6 cellular contexts compared by ENCODE assay signal in the genomic region with DNA sequence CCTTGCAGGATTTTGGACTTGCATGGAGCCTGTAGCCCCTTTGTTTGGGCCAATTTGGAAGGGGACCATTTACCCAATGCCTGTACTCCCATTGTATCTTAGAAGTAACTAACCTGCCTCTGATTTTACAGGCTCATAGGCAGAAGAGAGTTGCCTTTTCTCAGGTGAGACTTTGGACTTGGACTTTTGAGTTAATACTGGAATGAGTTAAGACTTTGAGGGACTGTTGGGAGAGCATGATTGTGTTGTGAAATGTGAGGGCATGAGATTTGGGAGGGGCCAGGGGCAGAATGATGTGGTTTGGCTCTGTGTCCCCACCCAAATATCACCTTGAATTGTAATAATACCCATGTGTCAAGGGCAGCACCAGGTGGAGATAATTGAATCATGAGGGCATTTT.
A peak's percentile ranks its signal among the peaks of the same experiment; 100 is the strongest.
DNase-seq lines count a peak whose midpoint lies in the region; ATAC-seq and TF ChIP-seq lines count a peak whose summit lies in the region.
"Not testable (repeated sequence)": the region's sequence is repeated elsewhere in the genome, so short reads cannot be mapped to it uniquely, and the experiment has no call there.

No MANE protein-coding gene starts in this region.

- peaks cover 33% of the 10 kb centered on the region for H3K4me1 Mint-ChIP-seq in activated CD8-positive, alpha-beta T cell treated with anti-CD3 and anti-CD28 coated beads, Interleukin-2, amount 10 ng/mL, durations not matched to agents 7 days and 5 days (ENCODE audit: low read depth)
- peaks cover 60% of the 10 kb centered on the region for H3K4me1 Mint-ChIP-seq in activated T-helper 2 cell treated with anti-CD3 and anti-CD28 coated beads, Interferon-gamma antibody, Interleukin-2, Interleukin-4, amounts not matched to agents 10 μg/mL and 5 μg/mL and 100 μg/mL, durations not matched to agents 14 hours and 24 hours and 36 hours (ENCODE audit: low read depth)
- peaks cover 51% of the 10 kb centered on the region for H3K4me1 Mint-ChIP-seq in activated naive CD8-positive, alpha-beta T cell treated with anti-CD3 and anti-CD28 coated beads for 36 hours
- H3K4me1 Mint-ChIP-seq in stimulated activated naive CD8-positive, alpha-beta T cell treated with anti-CD3 and anti-CD28 coated beads, Interleukin-15, Interleukin-2, amounts not matched to agents 100 ng/mL and 50 ng/mL, for 24 hours (ENCODE audit: low read depth), result peaks cover 55% of the 10 kb centered on the region

- DNase-seq in activated CD8-positive, alpha-beta T cell treated with anti-CD3 and anti-CD28 coated beads, Interleukin-2, amount 10 ng/mL, durations not matched to agents 7 days and 5 days, result peak; percentile 12
- peak; percentile 4 for DNase-seq in activated T-helper 2 cell treated with anti-CD3 and anti-CD28 coated beads, Interferon-gamma antibody, Interleukin-2, Interleukin-4, amounts not matched to agents 10 μg/mL and 5 μg/mL and 100 μg/mL, durations not matched to agents 14 hours and 24 hours and 36 hours (ENCODE audit: low spot score)
- DNase-seq in activated naive CD8-positive, alpha-beta T cell treated with anti-CD3 and anti-CD28 coated beads for 36 hours, result not testable (repeated sequence)
- peak; percentile 15 for DNase-seq in colonic mucosa

- H3K36me3 Mint-ChIP-seq in activated CD8-positive, alpha-beta T cell treated with anti-CD3 and anti-CD28 coated beads, Interleukin-2, amount 10 ng/mL, durations not matched to agents 7 days and 5 days (ENCODE audit: low read depth), result peaks cover 14% of the 10 kb centered on the region
- peaks cover 19% of the 10 kb centered on the region for H3K36me3 Mint-ChIP-seq in activated T-helper 2 cell treated with anti-CD3 and anti-CD28 coated beads, Interferon-gamma antibody, Interleukin-2, Interleukin-4, amounts not matched to agents 10 μg/mL and 5 μg/mL and 100 μg/mL, durations not matched to agents 14 hours and 24 hours and 36 hours (ENCODE audit: low read depth)
- H3K36me3 Mint-ChIP-seq in activated naive CD8-positive, alpha-beta T cell treated with anti-CD3 and anti-CD28 coated beads for 36 hours, result peaks cover 16% of the 10 kb centered on the region
- H3K36me3 Mint-ChIP-seq in stimulated activated naive CD8-positive, alpha-beta T cell treated with anti-CD3 and anti-CD28 coated beads, Interleukin-15, Interleukin-2, amounts not matched to agents 100 ng/mL and 50 ng/mL, for 24 hours (ENCODE audit: low read depth), result not testable (repeated sequence)

- CTCF ChIA-PET in activated CD8-positive, alpha-beta T cell treated with anti-CD3 and anti-CD28 coated beads, Interleukin-2, amount 10 ng/mL, durations not matched to agents 7 days and 5 days (lab: Charles Lee), result not testable (repeated sequence)

- POLR2A ChIA-PET in activated CD8-positive, alpha-beta T cell treated with anti-CD3 and anti-CD28 coated beads, Interleukin-2, amount 10 ng/mL, durations not matched to agents 7 days and 5 days (lab: Charles Lee), result not testable (repeated sequence)

- ATAC-seq in activated CD8-positive, alpha-beta T cell treated with anti-CD3 and anti-CD28 coated beads, Interleukin-2, amount 10 ng/mL, durations not matched to agents 7 days and 5 days, result not testable (repeated sequence)

- not testable (repeated sequence) for H3K27me3 Mint-ChIP-seq in activated CD8-positive, alpha-beta T cell treated with anti-CD3 and anti-CD28 coated beads, Interleukin-2, amount 10 ng/mL, durations not matched to agents 7 days and 5 days (ENCODE audit: low read depth); activated T-helper 2 cell treated with anti-CD3 and anti-CD28 coated beads, Interferon-gamma antibody, Interleukin-2, Interleukin-4, amounts not matched to agents 10 μg/mL and 5 μg/mL and 100 μg/mL, durations not matched to agents 14 hours and 24 hours and 36 hours (ENCODE audit: low read depth); activated naive CD8-positive, alpha-beta T cell treated with anti-CD3 and anti-CD28 coated beads for 36 hours; stimulated activated naive CD8-positive, alpha-beta T cell treated with anti-CD3 and anti-CD28 coated beads, Interleukin-15, Interleukin-2, amounts not matched to agents 100 ng/mL and 50 ng/mL, for 24 hours

- not testable (repeated sequence) for TF ChIP-seq CTCF in colonic mucosa (IDR thresholded peaks at IDR 0.05); liver (IDR thresholded peaks at IDR 0.05; ENCODE audit: low read depth, low read length, missing input control)

- peak overlapping the region; percentile 20 for H3K27ac Mint-ChIP-seq in activated CD8-positive, alpha-beta T cell treated with anti-CD3 and anti-CD28 coated beads, Interleukin-2, amount 10 ng/mL, durations not matched to agents 7 days and 5 days
- H3K27ac Mint-ChIP-seq in activated T-helper 2 cell treated with anti-CD3 and anti-CD28 coated beads, Interferon-gamma antibody, Interleukin-2, Interleukin-4, amounts not matched to agents 10 μg/mL and 5 μg/mL and 100 μg/mL, durations not matched to agents 14 hours and 24 hours and 36 hours, result not testable (repeated sequence)
- H3K27ac Mint-ChIP-seq in activated naive CD8-positive, alpha-beta T cell treated with anti-CD3 and anti-CD28 coated beads for 36 hours, result peak overlapping the region; percentile 26
- peak overlapping the region; percentile 0 for H3K27ac Mint-ChIP-seq in stimulated activated naive CD8-positive, alpha-beta T cell treated with anti-CD3 and anti-CD28 coated beads, Interleukin-15, Interleukin-2, amounts not matched to agents 100 ng/mL and 50 ng/mL, for 24 hours

- H3K4me3 Mint-ChIP-seq in activated CD8-positive, alpha-beta T cell treated with anti-CD3 and anti-CD28 coated beads, Interleukin-2, amount 10 ng/mL, durations not matched to agents 7 days and 5 days; activated T-helper 2 cell treated with anti-CD3 and anti-CD28 coated beads, Interferon-gamma antibody, Interleukin-2, Interleukin-4, amounts not matched to agents 10 μg/mL and 5 μg/mL and 100 μg/mL, durations not matched to agents 14 hours and 24 hours and 36 hours (ENCODE audit: low read depth); activated naive CD8-positive, alpha-beta T cell treated with anti-CD3 and anti-CD28 coated beads for 36 hours; stimulated activated naive CD8-positive, alpha-beta T cell treated with anti-CD3 and anti-CD28 coated beads, Interleukin-15, Interleukin-2, amounts not matched to agents 100 ng/mL and 50 ng/mL, for 24 hours: not testable (repeated sequence)

- H3K9me3 ChIP-seq in colonic mucosa; liver (ENCODE audit: control insufficient read depth in 4 of 4, low read length in 3 of 4): not testable (repeated sequence)

- peaks cover 23% of the 10 kb centered on the region for H3K9me3 Mint-ChIP-seq in activated CD8-positive, alpha-beta T cell treated with anti-CD3 and anti-CD28 coated beads, Interleukin-2, amount 10 ng/mL, durations not matched to agents 7 days and 5 days (ENCODE audit: insufficient read depth)
- H3K9me3 Mint-ChIP-seq in activated T-helper 2 cell treated with anti-CD3 and anti-CD28 coated beads, Interferon-gamma antibody, Interleukin-2, Interleukin-4, amounts not matched to agents 10 μg/mL and 5 μg/mL and 100 μg/mL, durations not matched to agents 14 hours and 24 hours and 36 hours, result peaks cover 20% of the 10 kb centered on the region
- peaks cover 15% of the 10 kb centered on the region for H3K9me3 Mint-ChIP-seq in activated naive CD8-positive, alpha-beta T cell treated with anti-CD3 and anti-CD28 coated beads for 36 hours
- peaks cover 14% of the 10 kb centered on the region for H3K9me3 Mint-ChIP-seq in stimulated activated naive CD8-positive, alpha-beta T cell treated with anti-CD3 and anti-CD28 coated beads, Interleukin-15, Interleukin-2, amounts not matched to agents 100 ng/mL and 50 ng/mL, for 24 hours

- not testable (repeated sequence) for H3K27ac ChIP-seq in colonic mucosa; liver (ENCODE audit: low read depth in 1 of 2, low read length in 2 of 2)

- not testable (repeated sequence) for H3K36me3 ChIP-seq in colonic mucosa; liver (ENCODE audit: control insufficient read depth in 4 of 4, insufficient read depth in 3 of 4, low read depth in 1 of 4, low read length in 3 of 4)

- not testable (repeated sequence) for H3K27me3 ChIP-seq in colonic mucosa; liver (ENCODE audit: control insufficient read depth in 4 of 4, insufficient read depth in 4 of 4, low read length in 3 of 4)

- not testable (repeated sequence) for H3K4me3 ChIP-seq in colonic mucosa; liver (ENCODE audit: low read depth in 1 of 3, low read length in 3 of 3)

- intact Hi-C loops in activated T-helper 2 cell treated with anti-CD3 and anti-CD28 coated beads, Interferon-gamma antibody, Interleukin-2, Interleukin-4, amounts not matched to agents 10 μg/mL and 5 μg/mL and 100 μg/mL, durations not matched to agents 14 hours and 24 hours and 36 hours (cut with micrococcal nuclease); colonic mucosa (cut with DNase I): not testable (repeated sequence)

- TF ChIP-seq RAD21 in liver (IDR thresholded peaks at IDR 0.05), result not testable (repeated sequence)

- not testable (repeated sequence) for H3K9ac ChIP-seq in colonic mucosa (ENCODE audit: low read depth in 2 of 2, low read length in 2 of 2); liver (ENCODE audit: low read depth in 1 of 2, low read length in 2 of 2)

- H3K4me1 ChIP-seq in colonic mucosa, result not testable (repeated sequence)
- peaks cover 4 to 11% (median 8%) of the 10 kb centered on the region in 4 donors for H3K4me1 ChIP-seq in liver (ENCODE audit: control insufficient read depth in 4 of 4, insufficient read depth in 4 of 4, low read length in 3 of 4)

TF ChIP-seq in liver, 16 proteins besides CTCF, POLR2A, EP300 and RAD21:
- TF ChIP-seq RXRA (IDR thresholded peaks at IDR 0.05), result peak in 1 of 2 donors; percentile 36
- peak; percentile 76 to 85 for TF ChIP-seq HNF4A (conservative IDR thresholded peaks at IDR 0.05)
- TF ChIP-seq SP1 (IDR thresholded peaks at IDR 0.05), result peak; percentile 34
- TF ChIP-seq HNF4G (IDR thresholded peaks at IDR 0.05), result peak; percentile 44
